Comparison of ENCODE assay signal across 34 cellular contexts in the genomic region with DNA sequence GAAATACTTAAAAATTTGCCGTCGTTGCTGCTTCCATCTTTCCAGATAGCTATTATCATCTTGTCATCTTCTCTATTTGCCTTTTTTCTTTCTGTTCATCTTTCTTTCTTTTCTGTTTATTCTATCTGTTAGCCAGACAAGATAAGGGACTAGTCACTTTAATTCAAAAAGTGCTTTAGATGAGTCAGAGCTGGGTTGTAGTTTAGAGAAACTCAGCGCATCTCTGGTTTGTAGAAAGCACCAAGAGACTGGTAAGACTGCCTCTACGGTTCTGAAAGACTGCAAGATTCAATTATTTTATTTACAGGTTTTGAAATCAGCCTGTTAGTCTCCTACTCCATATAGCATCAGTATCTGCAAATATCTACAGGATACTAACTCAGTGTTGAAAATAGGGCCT.
"Had no signal": no experiment of that assay in that cellular context is flagged by ENCODE, and none has a peak within 500 bp of the region (broad histone marks: within the 10 kb centered on the region; RNA-seq: fewer than 3 reads in every experiment).

No MANE protein-coding gene starts in this region.

- H3K36me3 Mint-ChIP-seq: activated CD4-positive, alpha-beta memory T cell treated with anti-CD3 and anti-CD28 coated beads for 36 hours; activated CD8-positive, alpha-beta memory T cell treated with anti-CD3 and anti-CD28 coated beads, Interleukin-2, amount 10 ng/mL, durations not matched to agents 7 days and 5 days; activated naive CD4-positive, alpha-beta T cell treated with anti-CD3 and anti-CD28 coated beads, Interleukin-2, amount 10 ng/mL, durations not matched to agents 7 days and 5 days; activated naive CD8-positive, alpha-beta T cell had no signal

- ATAC-seq: activated CD4-positive, alpha-beta T cell treated with anti-CD3 and anti-CD28 coated beads for 36 hours; activated CD8-positive, alpha-beta memory T cell treated with anti-CD3 and anti-CD28 coated beads, Interleukin-2, amount 10 ng/mL, durations not matched to agents 7 days and 5 days; activated CD8-positive, alpha-beta T cell treated with anti-CD3 and anti-CD28 coated beads, Interleukin-2, amount 10 ng/mL, durations not matched to agents 7 days and 5 days; body of pancreas; esophagus mucosa; T-helper 17 cell had no signal

- H3K36me3 ChIP-seq: cardiac muscle cell had no signal

- H3K4me1 Mint-ChIP-seq: activated CD4-positive, alpha-beta T cell treated with anti-CD3 and anti-CD28 coated beads for 36 hours; activated CD4-positive, alpha-beta T cell treated with anti-CD3 and anti-CD28 coated beads, Interleukin-2, amount 10 ng/mL, durations not matched to agents 24 days and 14 days; activated CD8-positive, alpha-beta memory T cell treated with anti-CD3 and anti-CD28 coated beads, Interleukin-2, amount 10 ng/mL, durations not matched to agents 7 days and 5 days; activated naive CD4-positive, alpha-beta T cell treated with anti-CD3 and anti-CD28 coated beads, Interleukin-2, amount 10 ng/mL, durations not matched to agents 7 days and 5 days; endodermal cell; T-helper 17 cell had no signal

- H3K9me3 Mint-ChIP-seq: activated CD4-positive, alpha-beta T cell treated with anti-CD3 and anti-CD28 coated beads, Interleukin-2, amount 10 ng/mL, durations not matched to agents 24 days and 14 days; activated naive CD4-positive, alpha-beta T cell treated with anti-CD3 and anti-CD28 coated beads, Interleukin-2, amount 10 ng/mL, durations not matched to agents 7 days and 5 days; activated T-helper 2 cell treated with anti-CD3 and anti-CD28 coated beads, Interferon-gamma antibody, Interleukin-2, Interleukin-4, amounts not matched to agents 10 μg/mL and 5 μg/mL and 100 μg/mL, durations not matched to agents 14 hours and 24 hours and 36 hours had no signal

- H3K27ac Mint-ChIP-seq: activated CD4-positive, alpha-beta memory T cell treated with anti-CD3 and anti-CD28 coated beads for 36 hours; activated CD4-positive, alpha-beta T cell treated with anti-CD3 and anti-CD28 coated beads for 36 hours; activated CD4-positive, alpha-beta T cell treated with anti-CD3 and anti-CD28 coated beads, Interleukin-2, amount 10 ng/mL, durations not matched to agents 24 days and 14 days; activated CD8-positive, alpha-beta memory T cell treated with anti-CD3 and anti-CD28 coated beads, Interleukin-2, amount 10 ng/mL, durations not matched to agents 7 days and 5 days; activated CD8-positive, alpha-beta T cell treated with anti-CD3 and anti-CD28 coated beads, Interleukin-2, amount 10 ng/mL, durations not matched to agents 7 days and 5 days; activated naive CD4-positive, alpha-beta T cell treated with anti-CD3 and anti-CD28 coated beads, Interleukin-2, amount 10 ng/mL, durations not matched to agents 7 days and 5 days; activated naive CD8-positive, alpha-beta T cell; activated T-helper 1 cell treated with anti-CD3 and anti-CD28 coated beads, Interleukin-12 subunit alpha, Interleukin-12 subunit beta, Interleukin-2, Interleukin-4 antibody, amounts not matched to agents 30 ng/mL and 10 ng/mL and 1 ng/mL, durations not matched to agents 14 hours and 24 hours and 36 hours; activated T-helper 2 cell treated with anti-CD3 and anti-CD28 coated beads, Interferon-gamma antibody, Interleukin-2, Interleukin-4, amounts not matched to agents 10 μg/mL and 5 μg/mL and 100 μg/mL, durations not matched to agents 14 hours and 24 hours and 36 hours; dendritic cell treated with granulocyte-macrophage colony-stimulating factor and Interleukin-4, amounts not matched to agents 40 ng/mL and 50 ng/mL, for 4 days; endodermal cell; T-helper 17 cell; T-helper 2 cell treated with Interferon-gamma antibody and Interleukin-4, amounts not matched to agents 5 μg/mL and 100 μg/mL, for 36 hours had no signal

- H3K4me1 ChIP-seq: body of pancreas, breast epithelium had no signal

- H3K27me3 Mint-ChIP-seq: activated CD4-positive, alpha-beta memory T cell treated with anti-CD3 and anti-CD28 coated beads for 36 hours; activated CD4-positive, alpha-beta T cell treated with anti-CD3 and anti-CD28 coated beads for 36 hours; activated CD4-positive, alpha-beta T cell treated with anti-CD3 and anti-CD28 coated beads, Interleukin-2, amount 10 ng/mL, durations not matched to agents 24 days and 14 days; activated CD8-positive, alpha-beta memory T cell treated with anti-CD3 and anti-CD28 coated beads, Interleukin-2, amount 10 ng/mL, durations not matched to agents 7 days and 5 days; activated naive CD4-positive, alpha-beta T cell treated with anti-CD3 and anti-CD28 coated beads, Interleukin-2, amount 10 ng/mL, durations not matched to agents 7 days and 5 days; activated naive CD8-positive, alpha-beta T cell; dendritic cell treated with granulocyte-macrophage colony-stimulating factor and Interleukin-4, amounts not matched to agents 40 ng/mL and 50 ng/mL, for 4 days; T-helper 17 cell had no signal

- DNase-seq: activated CD4-positive, alpha-beta memory T cell treated with anti-CD3 and anti-CD28 coated beads for 36 hours; activated CD4-positive, alpha-beta T cell treated with anti-CD3 and anti-CD28 coated beads for 36 hours; activated CD4-positive, alpha-beta T cell treated with anti-CD3 and anti-CD28 coated beads, Interleukin-2, amount 10 ng/mL, durations not matched to agents 24 days and 14 days; activated CD4-positive, CD25-positive, alpha-beta regulatory T cell; activated CD4-positive, CD25-positive, alpha-beta regulatory T cell treated with anti-CD3 and anti-CD28 coated beads, Interleukin-2, amount 50 U/mL, for 72 hours; activated CD8-positive, alpha-beta memory T cell treated with anti-CD3 and anti-CD28 coated beads, Interleukin-2, amount 10 ng/mL, durations not matched to agents 7 days and 5 days; activated CD8-positive, alpha-beta memory T cell treated with anti-CD3 and anti-CD28 coated beads, Interleukin-2, amount 50 U/mL, for 4 hours; activated CD8-positive, alpha-beta T cell treated with anti-CD3 and anti-CD28 coated beads, Interleukin-2, amount 10 ng/mL, durations not matched to agents 7 days and 5 days; activated effector memory CD4-positive, alpha-beta T cell treated with anti-CD3 and anti-CD28 coated beads, Interleukin-2, amount 50 U/mL, for 16 hours; activated naive CD4-positive, alpha-beta T cell treated with anti-CD3 and anti-CD28 coated beads, Interleukin-2, amount 10 ng/mL, durations not matched to agents 7 days and 5 days; activated T-cell treated with anti-CD3 and anti-CD28 coated beads, Interleukin-2, amount 50 U/mL, for 1 hour; activated T-cell treated with anti-CD3 and anti-CD28 coated beads, Interleukin-2, amount 50 U/mL, for 48 hours; amygdala; aorta; body of pancreas; central memory CD4-positive, alpha-beta T cell; cerebellar nuclear complex; dorsolateral prefrontal cortex; effector memory CD4-positive, alpha-beta T cell; endodermal cell; foreskin fibroblast; head of caudate nucleus; T-helper 1 cell; T-helper 17 cell; T1000 had no signal

- H3K27ac ChIP-seq: body of pancreas, breast epithelium, cardiac muscle cell, coronary artery, dorsolateral prefrontal cortex had no signal

- H3K9me3 ChIP-seq: body of pancreas had no signal

- H3K27me3 ChIP-seq: body of pancreas, breast epithelium, cardiac muscle cell, dorsolateral prefrontal cortex had no signal

- H3K4me3 Mint-ChIP-seq: activated CD4-positive, alpha-beta memory T cell treated with anti-CD3 and anti-CD28 coated beads for 36 hours; activated CD4-positive, alpha-beta T cell treated with anti-CD3 and anti-CD28 coated beads for 36 hours; activated CD4-positive, alpha-beta T cell treated with anti-CD3 and anti-CD28 coated beads, Interleukin-2, amount 10 ng/mL, durations not matched to agents 24 days and 14 days; activated CD8-positive, alpha-beta memory T cell treated with anti-CD3 and anti-CD28 coated beads, Interleukin-2, amount 10 ng/mL, durations not matched to agents 7 days and 5 days; activated CD8-positive, alpha-beta T cell treated with anti-CD3 and anti-CD28 coated beads, Interleukin-2, amount 10 ng/mL, durations not matched to agents 7 days and 5 days; activated naive CD4-positive, alpha-beta T cell treated with anti-CD3 and anti-CD28 coated beads, Interleukin-2, amount 10 ng/mL, durations not matched to agents 7 days and 5 days; activated naive CD8-positive, alpha-beta T cell; activated T-helper 1 cell treated with anti-CD3 and anti-CD28 coated beads, Interleukin-12 subunit alpha, Interleukin-12 subunit beta, Interleukin-2, Interleukin-4 antibody, amounts not matched to agents 30 ng/mL and 10 ng/mL and 1 ng/mL, durations not matched to agents 14 hours and 24 hours and 36 hours; dendritic cell treated with granulocyte-macrophage colony-stimulating factor and Interleukin-4, amounts not matched to agents 40 ng/mL and 50 ng/mL, for 4 days; endodermal cell; T-helper 17 cell; T-helper 2 cell treated with Interferon-gamma antibody and Interleukin-4, amounts not matched to agents 5 μg/mL and 100 μg/mL, for 36 hours had no signal

- H3K4me3 ChIP-seq: body of pancreas, breast epithelium, cardiac muscle cell, coronary artery, dorsolateral prefrontal cortex had no signal
